ENCODE assay signal across 7 cellular contexts in genomic region chr1:108661030-108661609, GRCh38. TPM values are rescaled to one million over a fixed set of nuclear protein-coding genes. Genes with fewer than 3 reads are reported as not detected.
DNase-seq lines count a peak whose midpoint lies in the region; ATAC-seq and TF ChIP-seq lines count a peak whose summit lies in the region.

Gene HENMT1, minus strand, starts transcription at chr1:108661093. Its CDS starts 1,209 bp downstream, at chr1:108659884.

- peak; percentile 58 for DNase-seq in NT2/D1 (ENCODE audit: low read depth, low spot score)
- peak; percentile 91 for DNase-seq in activated effector memory CD4-positive, alpha-beta T cell treated with anti-CD3 and anti-CD28 coated beads, Interleukin-2, amount 50 U/mL, for 16 hours
- no peak for DNase-seq in omental fat pad (ENCODE audit: low spot score)
- DNase-seq in suprapubic skin (ENCODE audit: low spot score in 2 of 2): peak; percentile 81 to 84

- H3K4me3 ChIP-seq in NT2/D1 (ENCODE audit: insufficient read length, low read depth) (peak within 1 kb of the TSS; percentile 80), gastroesophageal sphincter (peak within 1 kb of the TSS; percentile 24 to 61), suprapubic skin (peak within 1 kb of the TSS; percentile 72)

- TF ChIP-seq CTCF in gastroesophageal sphincter (IDR thresholded peaks at IDR 0.05) (no peak), omental fat pad (IDR thresholded peaks at IDR 0.05) (no peak), suprapubic skin (IDR thresholded peaks at IDR 0.05) (no peak)

- peak within 1 kb of the TSS; percentile 96 for H3K9ac ChIP-seq in NT2/D1 (ENCODE audit: insufficient read length, low read depth)

- H3K4me1 ChIP-seq in NT2/D1 (ENCODE audit: insufficient read depth, insufficient read length) (no peaks in the 10 kb centered on the region), gastroesophageal sphincter (peaks cover 0 to 11% (median 0%) of the 10 kb centered on the region in 3 donors), suprapubic skin (peaks cover 8% of the 10 kb centered on the region)

- WGBS in gastroesophageal sphincter (ENCODE audit: low coverage in 1 of 2), 2 donors: 0% methylated on average over 1 of the region's 81 CpGs; no CpG with 5 or more reads in 1 of the 2 donors
- 0% methylated on average over 16 of the region's 81 CpGs for WGBS in suprapubic skin

- TF ChIP-seq EP300 in gastroesophageal sphincter (IDR thresholded peaks at IDR 0.05) (no peak), suprapubic skin (IDR thresholded peaks at IDR 0.05) (no peak)

- H3K36me3 ChIP-seq in NT2/D1 (ENCODE audit: insufficient read depth, insufficient read length, low read length) (peaks cover 11% of the 10 kb centered on the region), gastroesophageal sphincter (no peaks in the 10 kb centered on the region), suprapubic skin (no peaks in the 10 kb centered on the region)

- TF ChIP-seq POLR2A in gastroesophageal sphincter (IDR thresholded peaks at IDR 0.05) (peak; percentile 15 to 30), suprapubic skin (IDR thresholded peaks at IDR 0.05) (peak in 1 of 2 donors; percentile 30)

- peaks cover 4% of the 10 kb centered on the region for H3K27me3 ChIP-seq in NT2/D1 (ENCODE audit: insufficient read depth, insufficient read length)
- H3K27me3 ChIP-seq in gastroesophageal sphincter: no peaks in the 10 kb centered on the region
- no peaks in the 10 kb centered on the region for H3K27me3 ChIP-seq in suprapubic skin

- peak; percentile 74 for ATAC-seq in GM18861 (IDR thresholded peaks at IDR 0.05; ENCODE audit: unreplicated experiment)
- ATAC-seq in HG03066 (IDR thresholded peaks at IDR 0.05; ENCODE audit: low read depth, unreplicated experiment): peak; percentile 84
- ATAC-seq in gastroesophageal sphincter: peak; percentile 79
- peak; percentile 75 for ATAC-seq in omental fat pad (ENCODE audit: low FRiP score)

- H3K27ac ChIP-seq in gastroesophageal sphincter: peak within 1 kb of the TSS; percentile 0 to 94 (median 80)
- H3K27ac ChIP-seq in suprapubic skin: peak within 1 kb of the TSS; percentile 94

- H3K9me3 ChIP-seq in NT2/D1 (ENCODE audit: insufficient read depth, low read length) (no peaks in the 10 kb centered on the region), gastroesophageal sphincter (no peaks in the 10 kb centered on the region), suprapubic skin (no peaks in the 10 kb centered on the region)

RNA-seq across cellular contexts. Expression of gene HENMT1, which starts in this region (rescaled TPM):
- total RNA-seq in gastroesophageal sphincter (1 to 10 TPM; 2.5 to 3.6 (median 2.9) TPM), omental fat pad (1 to 10 TPM; 2.8 to 4.9 (median 4.5) TPM), suprapubic skin (1 to 10 TPM; 1.8 to 4.6 (median 2.4) TPM)
